8 cellular contexts compared by ENCODE assay signal in the genomic region with DNA sequence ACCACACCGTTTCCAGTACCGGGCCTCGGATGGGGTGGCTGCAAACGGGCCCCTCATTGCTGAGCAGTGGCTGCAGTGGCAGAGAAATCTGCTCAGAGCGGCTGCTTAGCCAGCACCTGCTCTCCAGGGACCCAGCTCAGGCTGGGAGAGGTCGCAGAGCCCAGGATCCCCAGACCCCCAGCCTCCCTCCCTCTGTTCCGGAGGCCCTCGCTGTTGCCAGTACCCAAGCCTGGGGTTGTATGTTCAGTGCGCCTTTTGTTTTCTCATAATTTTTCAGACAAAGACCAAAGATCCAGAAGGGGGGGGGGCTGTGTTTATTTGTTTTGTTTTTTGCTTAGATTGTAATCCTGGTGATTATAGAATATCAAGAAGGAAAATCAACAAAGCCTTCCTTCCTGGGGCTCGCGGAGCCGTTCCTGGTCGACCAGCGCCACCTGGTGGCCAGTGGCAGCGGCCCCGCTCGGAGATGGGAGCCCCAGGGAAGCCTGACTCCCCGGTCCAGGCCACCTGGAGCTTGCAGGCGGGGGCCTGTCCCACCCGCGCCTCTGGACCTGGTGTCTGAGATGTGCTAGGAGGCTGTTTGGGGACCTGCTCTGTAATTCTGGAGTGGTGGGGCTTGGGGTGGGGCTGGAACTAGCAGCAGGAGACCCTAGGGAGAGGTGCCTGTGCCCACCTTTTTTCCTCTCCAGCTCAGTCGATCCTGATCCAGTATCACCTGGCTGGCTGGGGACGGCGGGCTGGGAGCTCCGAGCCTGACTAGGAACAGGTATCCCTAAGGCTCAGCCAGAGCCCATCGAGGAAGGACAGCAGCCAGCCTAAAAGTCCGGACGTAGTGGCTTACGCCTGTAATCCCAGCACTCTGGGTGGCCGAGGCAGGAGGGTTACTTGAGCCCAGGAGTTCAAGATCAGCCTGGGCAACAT.
A peak's percentile ranks its signal among the peaks of the same experiment; 100 is the strongest.
DNase-seq lines count a peak whose midpoint lies in the region; ATAC-seq and TF ChIP-seq lines count a peak whose summit lies in the region.

No MANE protein-coding gene starts in this region.

- H3K27me3 ChIP-seq in BLaER1 (no peaks in the 10 kb centered on the region), HAP-1 (ENCODE audit: low read depth) (no peaks in the 10 kb centered on the region), Peyer's patch (no peaks in the 10 kb centered on the region), transverse colon (no peaks in the 10 kb centered on the region)

- no peak for ATAC-seq in HG03025 (IDR thresholded peaks at IDR 0.05; ENCODE audit: low FRiP score, unreplicated experiment)

- no peak for TF ChIP-seq EP300 in transverse colon (IDR thresholded peaks at IDR 0.05; ENCODE audit: low read depth)

- no peak overlapping the region for H3K4me3 Mint-ChIP-seq in osteocyte (ENCODE audit: unreplicated experiment)

- H3K9me3 ChIP-seq in BLaER1 (no peaks in the 10 kb centered on the region), HAP-1 (no peaks in the 10 kb centered on the region), Peyer's patch (no peaks in the 10 kb centered on the region), transverse colon (no peaks in the 10 kb centered on the region)

- TF ChIP-seq CTCF in Peyer's patch (IDR thresholded peaks at IDR 0.05) (peak; percentile 69 to 91 (median 85)), fibroblast of villous mesenchyme (IDR thresholded peaks at IDR 0.05; ENCODE audit: insufficient read depth, low read depth, low read length) (peak; percentile 85), osteocyte (IDR thresholded peaks at IDR 0.05) (peak; percentile 96), transverse colon (IDR thresholded peaks at IDR 0.05) (peak; percentile 91 to 97 (median 94))

- intact Hi-C loops in transverse colon (cut with DNase I; ENCODE audit: low total_unique reads) = loop anchor here (5.0 to 10.0 kb wide), 2 partner anchors 602 to 855 kb away; no protein-coding TSS in a partner anchor

- 0 to 43% methylated on average over 3 to 28 of the region's 30 CpGs for WGBS in transverse colon (ENCODE audit: low coverage in 1 of 2), 2 donors

- peaks cover 9% of the 10 kb centered on the region for H3K4me1 Mint-ChIP-seq in osteocyte (ENCODE audit: unreplicated experiment)

- H4K20me1 ChIP-seq in BLaER1 = no peaks in the 10 kb centered on the region

- H3K36me3 ChIP-seq in BLaER1 = no peaks in the 10 kb centered on the region
- H3K36me3 ChIP-seq in HAP-1 (replicated peaks) = no peaks in the 10 kb centered on the region
- no peaks in the 10 kb centered on the region for H3K36me3 ChIP-seq in Peyer's patch
- H3K36me3 ChIP-seq in transverse colon = no peaks in the 10 kb centered on the region

- H3K27ac ChIP-seq in BLaER1 (peak overlapping the region; percentile 59), Peyer's patch (no peak overlapping the region), transverse colon (no peak overlapping the region)

- 0 out of 2 replicates have a peak overlapping the region, but pooled peaks have one; percentile 19 for H3K4me2 ChIP-seq in BLaER1

- no peak overlapping the region for H3K9ac ChIP-seq in BLaER1

- H3K9me3 Mint-ChIP-seq in osteocyte (ENCODE audit: unreplicated experiment) = no peaks in the 10 kb centered on the region

- H3K4me1 ChIP-seq in BLaER1 (peaks cover 60% of the 10 kb centered on the region), HAP-1 (no peaks in the 10 kb centered on the region), Peyer's patch (peaks cover 0 to 6% (median 2%) of the 10 kb centered on the region in 4 donors), transverse colon (peaks cover 0 to 3% (median 0%) of the 10 kb centered on the region in 4 donors)

- H3K27ac Mint-ChIP-seq in osteocyte (ENCODE audit: unreplicated experiment) = no peak overlapping the region

- DNase-seq in HAP-1 (ENCODE audit: low spot score in 2 of 2) (peak; percentile 53 to 82), Peyer's patch (peak; percentile 46 to 82 (median 81)), fibroblast of villous mesenchyme (ENCODE audit: low read depth) (peak; percentile 38), osteocyte (ENCODE audit: extremely low spot score, unreplicated experiment) (peak; percentile 92), transverse colon (peak; percentile 74)
- DNase-seq in activated T-helper 1 cell treated with anti-CD3 and anti-CD28 coated beads, Interleukin-2, amount 50 U/mL, for 16 hours (ENCODE audit: low read depth in 1 of 2, low spot score in 1 of 2) = peak; percentile 40 to 52

- H3K4me3 ChIP-seq in BLaER1 = no peak overlapping the region
- no peak overlapping the region for H3K4me3 ChIP-seq in HAP-1
- H3K4me3 ChIP-seq in Peyer's patch = no peak overlapping the region
- no peak overlapping the region for H3K4me3 ChIP-seq in fibroblast of villous mesenchyme (ENCODE audit: low read depth, low read length)
- no peak overlapping the region for H3K4me3 ChIP-seq in transverse colon

- in situ Hi-C loops in HAP-1 (cut with MboI; ENCODE audit: low sequenced_read_pairs) (loop anchor here (25.0 kb wide), 1 partner anchor 585 kb away; no protein-coding TSS in a partner anchor), transverse colon (cut with MboI; ENCODE audit: low pct_ligation_motif_present in 1 of 4, low pct_unique_long_range_greater_than_20kb in 1 of 4, low sequenced_read_pairs in 3 of 4) (loop anchor here (10.0 to 25.0 kb wide), 5 partner anchors 422 to 935 kb away; a partner anchor contains a TSS)

- no peaks in the 10 kb centered on the region for H3K36me3 Mint-ChIP-seq in osteocyte (ENCODE audit: unreplicated experiment)

- TF ChIP-seq POLR2A in Peyer's patch (IDR thresholded peaks at IDR 0.05) (no peak), transverse colon (IDR thresholded peaks at IDR 0.05) (no peak)

- H3K27me3 Mint-ChIP-seq in osteocyte (ENCODE audit: unreplicated experiment) = peaks cover 5% of the 10 kb centered on the region

Comparison
In these comparisons a context has a peak if more than half of its experiments do, and no peak if none do; other contexts are left out.
1. DNase-seq: peak in every context shown above with its lines; median percentile 92 in osteocyte; 81 in Peyer's patch; 74 in transverse colon; 68 in HAP-1; 46 in activated T-helper 1 cell treated with anti-CD3 and anti-CD28 coated beads, Interleukin-2, amount 50 U/mL, for 16 hours; 38 in fibroblast of villous mesenchyme.